15 cellular contexts compared by ENCODE assay signal in genomic region chr17:13107726-13108235, GRCh38.
DNase-seq lines count a peak whose midpoint lies in the region; TF ChIP-seq lines count a peak whose summit lies in the region.
"Had no signal": no experiment of that assay in that cellular context is flagged by ENCODE, and none has a peak within 500 bp of the region (broad histone marks: within the 10 kb centered on the region; RNA-seq: fewer than 3 reads in every experiment).

No MANE protein-coding gene starts in this region.

- H3K4me1 ChIP-seq in SJSA1 (replicated peaks): peaks cover 44% of the 10 kb centered on the region
- H3K4me1 ChIP-seq in trophoblast cell (ENCODE audit: control insufficient read depth in 1 of 2, insufficient read depth in 2 of 2, low read length in 2 of 2): no peaks in the 10 kb centered on the region
- H3K4me1 ChIP-seq: BE2C, HAP-1 had no signal

- no peak overlapping the region for H3K18ac ChIP-seq in trophoblast cell (ENCODE audit: low read length)

- H3K36me3 ChIP-seq in SJSA1 (no peaks in the 10 kb centered on the region), trophoblast cell (ENCODE audit: control insufficient read depth in 1 of 2, insufficient read depth in 2 of 2, low read length in 2 of 2) (no peaks in the 10 kb centered on the region)
- H3K36me3 ChIP-seq: BE2C, HAP-1 had no signal

- in situ Hi-C loops in G401 (cut with HindIII; ENCODE audit: low sequenced_read_pairs): no loop called here

- no peak overlapping the region for H3K4me3 ChIP-seq in SJSA1
- no peak overlapping the region for H3K4me3 ChIP-seq in fibroblast of mammary gland (ENCODE audit: control insufficient read depth, low read depth, low read length)
- H3K4me3 ChIP-seq in trophoblast cell (ENCODE audit: low read depth, low read length): no peak overlapping the region
- H3K4me3 ChIP-seq: GM12878, HAP-1 had no signal

- H2BK5ac ChIP-seq in trophoblast cell (ENCODE audit: low read depth, low read length, poor library complexity): no peak overlapping the region

- no peak overlapping the region for H2AFZ ChIP-seq in trophoblast cell (ENCODE audit: insufficient read depth, low read length, poor library complexity)

- no peak overlapping the region for H2BK120ac ChIP-seq in trophoblast cell (ENCODE audit: insufficient read depth, low read length, poor library complexity)

- H3K9me3 ChIP-seq in SJSA1 (replicated peaks): no peaks in the 10 kb centered on the region
- no peaks in the 10 kb centered on the region for H3K9me3 ChIP-seq in trophoblast cell (ENCODE audit: insufficient read depth, low read depth, low read length)
- H3K9me3 ChIP-seq: BE2C, HAP-1 had no signal

- no peak overlapping the region for H4K12ac ChIP-seq in trophoblast cell (ENCODE audit: low read depth, low read length)

- peak; percentile 69 for DNase-seq in G401 (ENCODE audit: low spot score)
- peak; percentile 62 to 68 for DNase-seq in SJSA1 (ENCODE audit: low read depth in 1 of 2, low spot score in 2 of 2)
- DNase-seq in fibroblast of mammary gland (ENCODE audit: low read depth): peak; percentile 6
- DNase-seq in trophoblast cell: peak; percentile 17 to 76
- no peak for DNase-seq in NCI-H774 (lab: John Stamatoyannopoulos, UW)
- no peak for DNase-seq in SHP77 treated with DMSO at 0.1 percent for 48 hours (lab: John Stamatoyannopoulos, UW)
- DNase-seq in occipital lobe (lab: John Stamatoyannopoulos, UW): no peak
- no peak for DNase-seq in stimulated activated naive CD4-positive, alpha-beta T cell (lab: John Stamatoyannopoulos, UW)
- DNase-seq: BE2C; CD4-positive, CD25-positive, alpha-beta regulatory T cell; CD8-positive, alpha-beta memory T cell; COR-L47; DMS79 had no signal

- H3K27ac ChIP-seq in SJSA1 (peak overlapping the region; percentile 81), trophoblast cell (ENCODE audit: low read depth, low read length) (no peak overlapping the region)

- H2BK12ac ChIP-seq in trophoblast cell (ENCODE audit: low read length): no peak overlapping the region

- no peak overlapping the region for H3K14ac ChIP-seq in trophoblast cell (ENCODE audit: low read length)

- no peaks in the 10 kb centered on the region for H3K79me1 ChIP-seq in trophoblast cell (ENCODE audit: low read length)

- H3K27me3 ChIP-seq in SJSA1 (replicated peaks) (no peaks in the 10 kb centered on the region), trophoblast cell (ENCODE audit: insufficient read depth, low read length) (no peaks in the 10 kb centered on the region)
- H3K27me3 ChIP-seq: BE2C had no signal

- no peak overlapping the region for H3K23ac ChIP-seq in trophoblast cell (ENCODE audit: low read length)

- H3K79me2 ChIP-seq in trophoblast cell (ENCODE audit: control insufficient read depth, insufficient read depth, low read length, poor library complexity): no peaks in the 10 kb centered on the region

- H4K8ac ChIP-seq in trophoblast cell (ENCODE audit: low read depth, low read length): no peak overlapping the region

- no CpG with 5 or more reads among the region's 12 CpGs for WGBS in trophoblast cell (ENCODE audit: extremely low coverage, insufficient coverage, insufficient read length)

- H4K91ac ChIP-seq in trophoblast cell (ENCODE audit: low read depth, low read length): no peak overlapping the region

- H2AK5ac ChIP-seq in trophoblast cell (ENCODE audit: low read length): no peak overlapping the region

- no peak overlapping the region for H3K9ac ChIP-seq in trophoblast cell (ENCODE audit: low read length)

- no peak for TF ChIP-seq CTCF in fibroblast of mammary gland (conservative IDR thresholded peaks at IDR 0.05; ENCODE audit: control insufficient read depth, insufficient read depth, low read depth, low read length)

- no peak overlapping the region for H3K4me2 ChIP-seq in trophoblast cell (ENCODE audit: low read length)

- no peak overlapping the region for H3K4ac ChIP-seq in trophoblast cell (ENCODE audit: low read depth, low read length)

Comparison
In these comparisons a context has a peak if more than half of its experiments do, and no peak if none do; other contexts are left out.
1. DNase-seq: peak in G401 (single experiment), SJSA1 (2 of 2), fibroblast of mammary gland (single experiment) and trophoblast cell (2 of 2); none in NCI-H774 (single experiment), SHP77 treated with DMSO at 0.1 percent for 48 hours (single experiment), occipital lobe (single experiment) and stimulated activated naive CD4-positive, alpha-beta T cell (0 of 6).